In the genomic region with DNA sequence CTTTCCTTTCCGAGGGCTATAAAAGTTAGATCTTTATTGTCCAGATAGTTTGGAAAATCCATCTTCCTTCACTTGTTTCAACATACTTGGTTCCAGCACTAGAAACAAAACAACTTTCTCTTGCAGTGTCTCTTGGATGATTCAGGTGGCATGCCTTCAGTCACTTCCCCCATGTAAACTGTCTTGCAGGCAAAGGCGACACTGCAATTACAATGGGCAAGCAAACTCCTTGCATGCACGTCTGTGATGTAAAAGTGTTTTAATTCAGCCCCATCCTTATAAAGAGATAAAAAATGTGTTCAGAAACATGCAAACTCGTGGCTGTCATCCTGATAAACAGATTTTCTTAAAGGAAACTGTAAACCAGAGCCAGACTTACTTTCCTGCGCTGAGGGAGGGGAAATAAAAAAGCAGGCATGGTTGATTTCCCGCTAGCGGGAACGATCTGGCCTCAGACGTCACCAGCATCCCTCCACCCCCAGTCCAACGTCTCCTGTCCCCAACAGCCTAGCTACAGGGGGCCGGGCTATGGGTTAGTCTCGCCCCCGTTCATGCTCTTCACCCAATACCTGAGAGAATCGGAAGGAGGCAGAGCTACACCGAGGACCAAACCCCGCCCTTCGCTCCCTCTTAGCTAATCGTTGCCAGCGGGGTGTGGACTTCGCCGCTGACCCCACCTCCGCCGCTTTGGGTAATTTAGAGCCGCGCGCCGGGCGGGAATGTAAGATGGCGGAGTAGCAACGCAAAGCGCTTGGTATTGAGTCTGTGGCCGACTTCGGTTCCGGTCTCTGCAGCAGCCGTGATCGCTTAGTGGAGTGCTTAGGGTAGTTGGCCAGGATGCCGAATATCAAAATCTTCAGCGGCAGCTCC, we compare ENCODE assay signal across 8 cellular contexts. TPM values are rescaled to one million over a fixed set of nuclear protein-coding genes. Genes with fewer than 3 reads are reported as not detected.
A peak's percentile ranks its signal among the peaks of the same experiment; 100 is the strongest.
DNase-seq lines count a peak whose midpoint lies in the region; TF ChIP-seq lines count a peak whose summit lies in the region.

A gene (plus strand): TSS at position 719 of the 870 bp plus-strand sequence. CDS start 119 bp downstream, at position 838.

- H3K36me3 Mint-ChIP-seq in HFFc6 (ENCODE audit: low read depth): no peaks in the 10 kb centered on the region
- H3K36me3 Mint-ChIP-seq in activated naive CD4-positive, alpha-beta T cell treated with anti-CD3 and anti-CD28 coated beads, Interleukin-2, amount 10 ng/mL, durations not matched to agents 7 days and 5 days: no peaks in the 10 kb centered on the region

- CTCF ChIA-PET in activated naive CD4-positive, alpha-beta T cell treated with anti-CD3 and anti-CD28 coated beads, Interleukin-2, amount 10 ng/mL, durations not matched to agents 7 days and 5 days (lab: Charles Lee): interaction anchor here (0.9 to 2.4 kb wide), 6 partner anchors 30 to 149 kb away, joined by 3 to 11 read pairs (median 4); a partner anchor contains a TSS

- H3K9me3 Mint-ChIP-seq in HFFc6: no peaks in the 10 kb centered on the region
- H3K9me3 Mint-ChIP-seq in activated naive CD4-positive, alpha-beta T cell treated with anti-CD3 and anti-CD28 coated beads, Interleukin-2, amount 10 ng/mL, durations not matched to agents 7 days and 5 days: no peaks in the 10 kb centered on the region

- no peak for TF ChIP-seq EP300 in suprapubic skin (IDR thresholded peaks at IDR 0.05)

- WGBS in suprapubic skin: 39% methylated on average over 38 of the region's 38 CpGs

- H3K36me3 ChIP-seq in SK-N-MC (ENCODE audit: insufficient read depth, low read length) (no peaks in the 10 kb centered on the region), suprapubic skin (no peaks in the 10 kb centered on the region)

- H3K27ac ChIP-seq in SK-N-MC: no peak within 1 kb of the TSS; the same call in 1 of the 2 replicates
- H3K27ac ChIP-seq in suprapubic skin: peak within 1 kb of the TSS; percentile 79

- H3K4me1 ChIP-seq in suprapubic skin: peaks cover 5% of the 10 kb centered on the region

- peak within 1 kb of the TSS; percentile 94 for H3K4me3 Mint-ChIP-seq in HFFc6
- peak within 1 kb of the TSS; percentile 94 for H3K4me3 Mint-ChIP-seq in activated naive CD4-positive, alpha-beta T cell treated with anti-CD3 and anti-CD28 coated beads, Interleukin-2, amount 10 ng/mL, durations not matched to agents 7 days and 5 days

- peak; percentile 77 for TF ChIP-seq POLR2A in NB4 (IDR thresholded peaks at IDR 0.05; ENCODE audit: extremely low read depth, insufficient read length)
- peak in 1 of 2 donors; percentile 78 for TF ChIP-seq POLR2A in suprapubic skin (IDR thresholded peaks at IDR 0.05)

- DNase-seq in GM04503 (ENCODE audit: low read depth) (peak; percentile 75), HFFc6 (peak; percentile 92), NB4 (ENCODE audit: low read depth) (peak; percentile 97), SK-N-MC (ENCODE audit: low read depth, low spot score) (peak; percentile 72), germinal center (ENCODE audit: low spot score) (peak; percentile 90), nucleus accumbens (lab: John Stamatoyannopoulos, UW) (peak; percentile 13 to 92 (median 76)), suprapubic skin (ENCODE audit: low spot score in 2 of 2) (peak; percentile 94 to 95)
- peak; percentile 93 for DNase-seq in activated naive CD4-positive, alpha-beta T cell treated with anti-CD3 and anti-CD28 coated beads, Interleukin-2, amount 10 ng/mL, durations not matched to agents 7 days and 5 days

- no peaks in the 10 kb centered on the region for H3K27me3 Mint-ChIP-seq in HFFc6 (ENCODE audit: insufficient read depth)
- H3K27me3 Mint-ChIP-seq in activated naive CD4-positive, alpha-beta T cell treated with anti-CD3 and anti-CD28 coated beads, Interleukin-2, amount 10 ng/mL, durations not matched to agents 7 days and 5 days: no peaks in the 10 kb centered on the region

- H3K9ac ChIP-seq in SK-N-MC (ENCODE audit: insufficient read length): peak within 1 kb of the TSS; percentile 86

- H3K9me3 ChIP-seq in SK-N-MC (ENCODE audit: low read depth, low read length): no peaks in the 10 kb centered on the region
- H3K9me3 ChIP-seq in suprapubic skin: no peaks in the 10 kb centered on the region

- H3K27ac Mint-ChIP-seq in HFFc6: peak within 1 kb of the TSS; percentile 89
- H3K27ac Mint-ChIP-seq in activated naive CD4-positive, alpha-beta T cell treated with anti-CD3 and anti-CD28 coated beads, Interleukin-2, amount 10 ng/mL, durations not matched to agents 7 days and 5 days: peak within 1 kb of the TSS; percentile 93

- H3K4me1 Mint-ChIP-seq in HFFc6 (ENCODE audit: low read depth): peaks cover 39% of the 10 kb centered on the region
- peaks cover 31% of the 10 kb centered on the region for H3K4me1 Mint-ChIP-seq in activated naive CD4-positive, alpha-beta T cell treated with anti-CD3 and anti-CD28 coated beads, Interleukin-2, amount 10 ng/mL, durations not matched to agents 7 days and 5 days

- no peaks in the 10 kb centered on the region for H3K27me3 ChIP-seq in suprapubic skin

- H3K4me3 ChIP-seq in NB4 (ENCODE audit: low read depth, low read length) (peak within 1 kb of the TSS; percentile 97), SK-N-MC (peak within 1 kb of the TSS; percentile 84), suprapubic skin (peak within 1 kb of the TSS; percentile 60)

- no peak for TF ChIP-seq CTCF in HFFc6 (IDR thresholded peaks at IDR 0.05)
- no peak for TF ChIP-seq CTCF in NB4 (IDR thresholded peaks at IDR 0.05; ENCODE audit: low read depth, low read length)
- TF ChIP-seq CTCF in suprapubic skin (IDR thresholded peaks at IDR 0.05): no peak

RNA-seq across cellular contexts. Expression of the gene that starts here (rescaled TPM):
- total RNA-seq in HFFc6 (2021; fragmentation: NEBNext Ultra II Directional; extraction: Animal tissue kit (Norgen Biotek cat#: 25700)): 10 to 100 TPM; 67.8 to 78.6 (median 73.7) TPM
- total RNA-seq in suprapubic skin: 10 to 100 TPM in 3 of 4 donors, 1 to 10 TPM in 1; 8.2 to 17.5 (median 14.5) TPM
